ENCODE assay signal across 13 cellular contexts in genomic region chr10:101774589-101775272, GRCh38.
DNase-seq lines count a peak whose midpoint lies in the region; ATAC-seq and TF ChIP-seq lines count a peak whose summit lies in the region.
"Had no signal": no experiment of that assay in that cellular context is flagged by ENCODE, and none has a peak within 500 bp of the region (broad histone marks: within the 10 kb centered on the region; RNA-seq: fewer than 3 reads in every experiment).

No MANE protein-coding gene starts in this region.

- no peak overlapping the region for H3K27ac Mint-ChIP-seq in nephron

- in situ Hi-C loops in GM13976 (cut with MboI; ENCODE audit: low sequenced_read_pairs, unreplicated experiment) = no loop called here

- H3K27ac ChIP-seq in coronary artery = no peak overlapping the region
- H3K27ac ChIP-seq: prostate gland had no signal

- DNase-seq in AG08396 (ENCODE audit: low spot score) (peak; percentile 17), GM13976 (ENCODE audit: low spot score) (peak; percentile 45), coronary artery (ENCODE audit: low spot score) (peak; percentile 61), DMS153 treated with DMSO at 0.1 percent for 48 hours (lab: John Stamatoyannopoulos, UW; ENCODE audit: unreplicated experiment) (no peak), NCI-H2029 (lab: John Stamatoyannopoulos, UW) (no peak), NCI-H2107 treated with DMSO at 0.1 percent for 48 hours (lab: John Stamatoyannopoulos, UW; ENCODE audit: unreplicated experiment) (no peak)
- DNase-seq: BE2C, NCI-H1417 treated with DMSO at 0.1 percent for 48 hours, SHP77 treated with DMSO at 0.1 percent for 48 hours had no signal

- peaks cover 26% of the 10 kb centered on the region for H3K4me1 Mint-ChIP-seq in nephron

- TF ChIP-seq CTCF in GM13976 (IDR thresholded peaks at IDR 0.05; ENCODE audit: borderline replicate concordance, control extremely low read depth, extremely low read depth, insufficient read depth, missing control alignments) (no peak), coronary artery (IDR thresholded peaks at IDR 0.05) (no peak), nephron (IDR thresholded peaks at IDR 0.05; ENCODE audit: unreplicated experiment in 3 of 3) (no peak)

- peaks cover 83% of the 10 kb centered on the region for H3K27me3 Mint-ChIP-seq in nephron (ENCODE audit: low read depth)

- H3K4me3 ChIP-seq in coronary artery = no peak overlapping the region
- H3K4me3 ChIP-seq: K562 had no signal

- peaks cover 7% of the 10 kb centered on the region for H3K36me3 Mint-ChIP-seq in nephron (ENCODE audit: low read depth)

- H3K4me3 Mint-ChIP-seq in nephron = peak overlapping the region; percentile 46 to 72 (median 59)

- no peak for ATAC-seq in HG03135 (IDR thresholded peaks at IDR 0.05; ENCODE audit: unreplicated experiment)
- ATAC-seq: K562 had no signal

- H3K9me3 Mint-ChIP-seq in nephron = no peaks in the 10 kb centered on the region

Comparison
In these comparisons a context has a peak if more than half of its experiments do, and no peak if none do; other contexts are left out.
1. DNase-seq: peak in AG08396 (single experiment), GM13976 (single experiment) and coronary artery (single experiment); none in DMS153 treated with DMSO at 0.1 percent for 48 hours (single experiment), NCI-H2029 (single experiment) and NCI-H2107 treated with DMSO at 0.1 percent for 48 hours (single experiment).